Comparison of ENCODE assay signal across 10 cellular contexts in genomic region chr15:38085104-38085503, GRCh38.
DNase-seq lines count a peak whose midpoint lies in the region; ATAC-seq and TF ChIP-seq lines count a peak whose summit lies in the region.
"Had no signal": no experiment of that assay in that cellular context is flagged by ENCODE, and none has a peak within 500 bp of the region (broad histone marks: within the 10 kb centered on the region; RNA-seq: fewer than 3 reads in every experiment).

No MANE protein-coding gene starts in this region.

- H3K9ac ChIP-seq in mesendoderm (ENCODE audit: low read length): no peak overlapping the region

- no peaks in the 10 kb centered on the region for H3K9me3 ChIP-seq in lower lobe of right lung

- no peak overlapping the region for H3K4ac ChIP-seq in mesendoderm (ENCODE audit: low read depth, low read length)

- H3K27me3 ChIP-seq in lower lobe of right lung (ENCODE audit: low read depth): no peaks in the 10 kb centered on the region
- H3K27me3 ChIP-seq in mesendoderm (ENCODE audit: insufficient read depth, low read length, poor library complexity): no peaks in the 10 kb centered on the region

- H2BK15ac ChIP-seq in mesendoderm (replicated peaks; ENCODE audit: low read depth): no peak overlapping the region

- no peak overlapping the region for H4K5ac ChIP-seq in mesendoderm (ENCODE audit: low read length)

- no peak overlapping the region for H2AK5ac ChIP-seq in mesendoderm (ENCODE audit: low read length)

- intact Hi-C loops in lower lobe of right lung (cut with DNase I): no loop called here

- H2BK120ac ChIP-seq in mesendoderm (ENCODE audit: low read depth, low read length): no peak overlapping the region

- H2BK5ac ChIP-seq in mesendoderm (ENCODE audit: low read length): no peak overlapping the region

- DNase-seq in KBM-7 (peak; percentile 65), lower lobe of right lung (no peak), NCI-H446 (lab: John Stamatoyannopoulos, UW) (no peak), NCI-H345 treated with DMSO at 0.1 percent for 48 hours (lab: John Stamatoyannopoulos, UW; ENCODE audit: unreplicated experiment) (no peak), kidney glomerular epithelial cell (lab: John Stamatoyannopoulos, UW) (no peak), mesendoderm (no peak)
- DNase-seq: SHP77 treated with DMSO at 0.1 percent for 48 hours had no signal

- no peaks in the 10 kb centered on the region for H3K79me2 ChIP-seq in mesendoderm (ENCODE audit: control insufficient read depth, insufficient read depth, low read length)

- no CpG with 5 or more reads among the region's 7 CpGs for WGBS in mesendoderm (ENCODE audit: extremely low coverage, insufficient coverage, low lambda C conversion rate)

- no peak overlapping the region for H3K18ac ChIP-seq in mesendoderm (ENCODE audit: low read length)

- H3K4me3 ChIP-seq in lower lobe of right lung (no peak overlapping the region), mesendoderm (ENCODE audit: low read length) (no peak overlapping the region)
- H3K4me3 ChIP-seq: lung had no signal

- TF ChIP-seq CTCF in lower lobe of right lung (IDR thresholded peaks at IDR 0.05): no peak

- H3K4me1 ChIP-seq in lower lobe of right lung (peaks cover 23% of the 10 kb centered on the region), mesendoderm (ENCODE audit: control insufficient read depth, low read depth, low read length) (no peaks in the 10 kb centered on the region)

- H3K56ac ChIP-seq in mesendoderm (ENCODE audit: low read length): no peak overlapping the region

- no peak overlapping the region for H3K4me2 ChIP-seq in mesendoderm (ENCODE audit: low read length)

- H3K23ac ChIP-seq in mesendoderm (ENCODE audit: low read length): no peak overlapping the region

- in situ Hi-C loops in KBM-7 (cut with MboI; ENCODE audit: low pct_unique_long_range_greater_than_20kb, low sequenced_read_pairs): no loop called here

- H3K79me1 ChIP-seq in mesendoderm (ENCODE audit: low read length): no peaks in the 10 kb centered on the region

- ATAC-seq in GM18861 (IDR thresholded peaks at IDR 0.05; ENCODE audit: unreplicated experiment) (peak; percentile 64), GM21825 (IDR thresholded peaks at IDR 0.05; ENCODE audit: unreplicated experiment) (peak; percentile 74), lower lobe of right lung (peak; percentile 63 to 69)

- no peaks in the 10 kb centered on the region for H3K36me3 ChIP-seq in lower lobe of right lung
- H3K36me3 ChIP-seq in mesendoderm (ENCODE audit: control insufficient read depth, insufficient read depth, low read length): no peaks in the 10 kb centered on the region

- no peak overlapping the region for H4K8ac ChIP-seq in mesendoderm (ENCODE audit: low read depth, low read length)

- H3K27ac ChIP-seq in lower lobe of right lung (peak overlapping the region; percentile 29), mesendoderm (ENCODE audit: low read depth, low read length) (no peak overlapping the region)
